In the genomic region with DNA sequence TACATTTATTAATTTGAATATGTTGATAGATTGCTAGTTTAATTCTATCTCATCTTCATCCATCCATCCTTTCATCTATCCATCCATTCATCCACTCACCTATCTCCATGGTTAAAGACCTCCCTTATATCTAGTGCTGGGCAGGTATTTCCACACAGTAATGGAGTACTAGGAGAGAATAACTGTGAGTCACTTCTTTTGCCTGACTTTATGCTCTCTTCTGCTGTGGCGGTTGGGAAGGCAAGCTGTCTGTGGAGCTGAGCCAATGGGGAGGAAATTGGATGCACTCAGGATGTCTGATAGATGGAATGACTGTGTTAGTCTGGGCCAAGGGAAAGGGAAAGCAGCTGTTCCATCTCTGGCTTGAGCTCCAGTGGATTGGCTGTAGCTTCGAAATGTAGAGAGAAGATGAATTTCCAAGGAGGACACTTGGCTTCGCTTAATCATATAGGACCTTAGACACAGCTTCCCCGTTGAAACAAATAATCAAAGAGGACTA, we compare ENCODE assay signal across 17 cellular contexts.
DNase-seq lines count a peak whose midpoint lies in the region; ATAC-seq and TF ChIP-seq lines count a peak whose summit lies in the region.
"Had no signal": no experiment of that assay in that cellular context is flagged by ENCODE, and none has a peak within 500 bp of the region (broad histone marks: within the 10 kb centered on the region; RNA-seq: fewer than 3 reads in every experiment).

No MANE protein-coding gene starts in this region.

- H2BK120ac ChIP-seq in H9 (ENCODE audit: low read depth, low read length, poor library complexity, severe bottlenecking) = no peak overlapping the region
- H2BK120ac ChIP-seq in trophoblast cell (ENCODE audit: insufficient read depth, low read length, poor library complexity) = no peak overlapping the region

- no peaks in the 10 kb centered on the region for H3K36me3 ChIP-seq in trophoblast cell (ENCODE audit: control insufficient read depth in 1 of 2, insufficient read depth in 2 of 2, low read length in 2 of 2)
- H3K36me3 ChIP-seq: HAP-1 had no signal

- no peak overlapping the region for H3K4me3 Mint-ChIP-seq in H9
- H3K4me3 Mint-ChIP-seq in activated naive CD8-positive, alpha-beta T cell treated with anti-CD3 and anti-CD28 coated beads for 36 hours = no peak overlapping the region
- H3K4me3 Mint-ChIP-seq: CD4-positive, CD25-positive, alpha-beta regulatory T cell had no signal

- H4K8ac ChIP-seq in H9 (replicated peaks; ENCODE audit: insufficient read length, low read depth, low read length) = no peak overlapping the region
- H4K8ac ChIP-seq in trophoblast cell (ENCODE audit: low read depth, low read length) = no peak overlapping the region

- H4K5ac ChIP-seq in H9 (ENCODE audit: insufficient read length, low read depth, low read length) = no peak overlapping the region

- H3K27ac ChIP-seq in H9 (ENCODE audit: insufficient read length, low read depth, low read length) = no peak overlapping the region
- H3K27ac ChIP-seq in trophoblast cell (ENCODE audit: low read depth, low read length) = no peak overlapping the region
- H3K27ac ChIP-seq: BLaER1 treated with 17β-estradiol and CSF1 and Interleukin-3, amounts not matched to agents 10 nM and 100 nM had no signal

- H2BK12ac ChIP-seq in H9 (ENCODE audit: insufficient read length, low read depth, low read length) (no peak overlapping the region), trophoblast cell (ENCODE audit: low read length) (no peak overlapping the region)

- H4K12ac ChIP-seq in trophoblast cell (ENCODE audit: low read depth, low read length) = no peak overlapping the region

- no peak overlapping the region for H3K27ac Mint-ChIP-seq in H9
- no peak overlapping the region for H3K27ac Mint-ChIP-seq in activated naive CD8-positive, alpha-beta T cell treated with anti-CD3 and anti-CD28 coated beads for 36 hours

- H2BK15ac ChIP-seq in H9 (ENCODE audit: low read depth, low read length) = 0 out of 2 replicates have a peak overlapping the region, but pooled peaks have one; percentile 9

- H2BK20ac ChIP-seq in H9 (ENCODE audit: low read depth, low read length, poor library complexity, severe bottlenecking) = no peak overlapping the region

- H3K27me3 ChIP-seq in H9 (ENCODE audit: insufficient read depth, low read length) = no peaks in the 10 kb centered on the region
- H3K27me3 ChIP-seq in trophoblast cell (ENCODE audit: insufficient read depth, low read length) = no peaks in the 10 kb centered on the region
- H3K27me3 ChIP-seq: BLaER1 treated with 17β-estradiol and CSF1 and Interleukin-3, amounts not matched to agents 10 nM and 100 nM had no signal

- peaks cover 0 to 2% of the 10 kb centered on the region in 2 experiments; a peak in 2 of 5 replicates for H3K9me3 Mint-ChIP-seq in H9
- H3K9me3 Mint-ChIP-seq in activated naive CD8-positive, alpha-beta T cell treated with anti-CD3 and anti-CD28 coated beads for 36 hours = peaks cover 7% of the 10 kb centered on the region

- no peak overlapping the region for H2BK5ac ChIP-seq in H9 (ENCODE audit: insufficient read length, low read length)
- H2BK5ac ChIP-seq in trophoblast cell (ENCODE audit: low read depth, low read length, poor library complexity) = no peak overlapping the region

- H3K4me1 ChIP-seq in H9 (ENCODE audit: insufficient read depth, low read length) (no peaks in the 10 kb centered on the region), trophoblast cell (ENCODE audit: control insufficient read depth in 1 of 2, insufficient read depth in 2 of 2, low read length in 2 of 2) (no peaks in the 10 kb centered on the region)
- H3K4me1 ChIP-seq: BLaER1 treated with 17β-estradiol and CSF1 and Interleukin-3, amounts not matched to agents 10 nM and 100 nM; HAP-1 had no signal

- H3K36me3 Mint-ChIP-seq in H9 (ENCODE audit: insufficient read depth in 1 of 3, low read depth in 3 of 3) = no peaks in the 10 kb centered on the region
- H3K36me3 Mint-ChIP-seq in activated naive CD8-positive, alpha-beta T cell treated with anti-CD3 and anti-CD28 coated beads for 36 hours = no peaks in the 10 kb centered on the region
- H3K36me3 Mint-ChIP-seq: CD4-positive, CD25-positive, alpha-beta regulatory T cell had no signal

- H3K4ac ChIP-seq in H9 (ENCODE audit: low read depth, low read length) (no peak overlapping the region), trophoblast cell (ENCODE audit: low read depth, low read length) (no peak overlapping the region)

- no peak overlapping the region for H3T11ph ChIP-seq in H9 (ENCODE audit: low read length)

- H3K9ac ChIP-seq in H9 (ENCODE audit: extremely low read depth, insufficient read length, low read length) = no peak overlapping the region
- H3K9ac ChIP-seq in trophoblast cell (ENCODE audit: low read length) = no peak overlapping the region
- H3K9ac ChIP-seq: BLaER1 treated with 17β-estradiol and CSF1 and Interleukin-3, amounts not matched to agents 10 nM and 100 nM had no signal

- H3K79me1 ChIP-seq in H9 (ENCODE audit: insufficient read depth, low read depth, low read length, poor library complexity, severe bottlenecking) (no peaks in the 10 kb centered on the region), trophoblast cell (ENCODE audit: low read length) (no peaks in the 10 kb centered on the region)

- no peak overlapping the region for H3K4me3 ChIP-seq in trophoblast cell (ENCODE audit: low read depth, low read length)
- H3K4me3 ChIP-seq: BLaER1 treated with 17β-estradiol and CSF1 and Interleukin-3, amounts not matched to agents 10 nM and 100 nM; HAP-1; K562 had no signal

- DNase-seq in H9 (no peak), NCI-H1694 treated with DMSO at 0.1 percent for 48 hours (lab: John Stamatoyannopoulos, UW) (peak; percentile 29), NCI-H69 (lab: John Stamatoyannopoulos, UW) (peak; percentile 57), pons (ENCODE audit: low spot score) (peak; percentile 31), trophoblast cell (no peak)
- no peak for DNase-seq in activated naive CD8-positive, alpha-beta T cell treated with anti-CD3 and anti-CD28 coated beads for 36 hours
- DNase-seq: ACHN; Calu3; CD4-positive, CD25-positive, alpha-beta regulatory T cell; DMS153; DMS79 treated with DMSO at 0.1 percent for 48 hours; GDM1; GOT3 had no signal

- H2AFZ ChIP-seq in H9 (ENCODE audit: low read length) (no peak overlapping the region), trophoblast cell (ENCODE audit: insufficient read depth, low read length, poor library complexity) (no peak overlapping the region)

- no CpG with 5 or more reads among the region's 4 CpGs for WGBS in H9 (ENCODE audit: extremely low coverage, insufficient read length, low lambda C conversion rate)
- WGBS in trophoblast cell (ENCODE audit: extremely low coverage, insufficient coverage, insufficient read length) = no CpG with 5 or more reads among the region's 4 CpGs

- no peak overlapping the region for H2AK5ac ChIP-seq in H9 (ENCODE audit: insufficient read length, low read length)
- no peak overlapping the region for H2AK5ac ChIP-seq in trophoblast cell (ENCODE audit: low read length)

- no peak overlapping the region for H4K91ac ChIP-seq in H9 (ENCODE audit: insufficient read length, low read depth, low read length)
- no peak overlapping the region for H4K91ac ChIP-seq in trophoblast cell (ENCODE audit: low read depth, low read length)

- H3K79me2 ChIP-seq in H9 (ENCODE audit: insufficient read depth, low read length) (no peaks in the 10 kb centered on the region), trophoblast cell (ENCODE audit: control insufficient read depth, insufficient read depth, low read length, poor library complexity) (no peaks in the 10 kb centered on the region)

- H3K9me3 ChIP-seq in H9 (ENCODE audit: control insufficient read depth, low read depth, low read length) = no peaks in the 10 kb centered on the region
- H3K9me3 ChIP-seq in trophoblast cell (ENCODE audit: insufficient read depth, low read depth, low read length) = no peaks in the 10 kb centered on the region
- H3K9me3 ChIP-seq: HAP-1 had no signal

- no peak overlapping the region for H3K18ac ChIP-seq in H9 (ENCODE audit: insufficient read length, low read depth, low read length)
- H3K18ac ChIP-seq in trophoblast cell (ENCODE audit: low read length) = no peak overlapping the region

- TF ChIP-seq CTCF in H9 (conservative IDR thresholded peaks at IDR 0.05) = no peak

- ATAC-seq in HG02678 (IDR thresholded peaks at IDR 0.05; ENCODE audit: unreplicated experiment) = no peak
- ATAC-seq: K562 had no signal

- H3K4me1 Mint-ChIP-seq in H9 = no peaks in the 10 kb centered on the region
- no peaks in the 10 kb centered on the region for H3K4me1 Mint-ChIP-seq in activated naive CD8-positive, alpha-beta T cell treated with anti-CD3 and anti-CD28 coated beads for 36 hours
- H3K4me1 Mint-ChIP-seq: CD4-positive, CD25-positive, alpha-beta regulatory T cell had no signal

- H3K56ac ChIP-seq in H9 (ENCODE audit: insufficient read length, low read depth, low read length) = no peak overlapping the region

- H3K4me2 ChIP-seq in H9 (ENCODE audit: insufficient read depth, insufficient read length, low read length) = no peak overlapping the region
- no peak overlapping the region for H3K4me2 ChIP-seq in trophoblast cell (ENCODE audit: low read length)
- H3K4me2 ChIP-seq: BLaER1 treated with 17β-estradiol and CSF1 and Interleukin-3, amounts not matched to agents 10 nM and 100 nM had no signal

- H3K23ac ChIP-seq in H9 (ENCODE audit: insufficient read length, low read depth, low read length) = no peak overlapping the region
- no peak overlapping the region for H3K23ac ChIP-seq in trophoblast cell (ENCODE audit: low read length)

- H3K23me2 ChIP-seq in H9 (ENCODE audit: insufficient read length, low read depth, low read length, poor library complexity, severe bottlenecking) = no peaks in the 10 kb centered on the region

- H3K14ac ChIP-seq in H9 (ENCODE audit: insufficient read depth, low read length) = no peak overlapping the region
- no peak overlapping the region for H3K14ac ChIP-seq in trophoblast cell (ENCODE audit: low read length)

- peaks cover 3% of the 10 kb centered on the region; the same call in 1 of the 2 replicates for H3K27me3 Mint-ChIP-seq in H9 (ENCODE audit: low read depth)
- H3K27me3 Mint-ChIP-seq in activated naive CD8-positive, alpha-beta T cell treated with anti-CD3 and anti-CD28 coated beads for 36 hours = no peaks in the 10 kb centered on the region
- H3K27me3 Mint-ChIP-seq: CD4-positive, CD25-positive, alpha-beta regulatory T cell had no signal

- no peaks in the 10 kb centered on the region for H4K20me1 ChIP-seq in H9 (ENCODE audit: control insufficient read depth, insufficient read depth, insufficient read length)
- H4K20me1 ChIP-seq: BLaER1 treated with 17β-estradiol and CSF1 and Interleukin-3, amounts not matched to agents 10 nM and 100 nM had no signal

Comparison
In these comparisons a context has a peak if more than half of its experiments do, and no peak if none do; other contexts are left out.
1. DNase-seq: peak in NCI-H1694 treated with DMSO at 0.1 percent for 48 hours (single experiment), NCI-H69 (single experiment) and pons (single experiment); none in H9 (single experiment), activated naive CD8-positive, alpha-beta T cell treated with anti-CD3 and anti-CD28 coated beads for 36 hours (single experiment) and trophoblast cell (0 of 2).